ENCODE assay signal across 8 cellular contexts in genomic region chr4:98928505-98929340, GRCh38. TPM values are rescaled to one million over a fixed set of nuclear protein-coding genes. Genes with fewer than 3 reads are reported as not detected.
A peak's percentile ranks its signal among the peaks of the same experiment; 100 is the strongest.
DNase-seq lines count a peak whose midpoint lies in the region; ATAC-seq and TF ChIP-seq lines count a peak whose summit lies in the region.

EIF4E (minus strand) TSS chr4:98929133; CDS start chr4:98929112, 21 bp downstream.

- TF ChIP-seq POLR2A in suprapubic skin (IDR thresholded peaks at IDR 0.05): no peak

- CTCF ChIA-PET in SK-N-SH (lab: Yijun Ruan, JAX): interaction anchor here (0.6 to 3.4 kb wide), 11 partner anchors 10 to 777 kb away, joined by 3 to 17 read pairs (median 4); partner anchors contain the start of gene METAP1

- H3K27ac ChIP-seq in SK-N-SH (ENCODE audit: low read depth in 2 of 2, low read length in 1 of 2) (peak within 1 kb of the TSS; percentile 95 to 98), suprapubic skin (peak within 1 kb of the TSS; percentile 96)

- TF ChIP-seq EP300 in SK-N-SH (IDR thresholded peaks at IDR 0.05; ENCODE audit: borderline replicate concordance in 1 of 2, low read depth in 1 of 2, low read length in 1 of 2) (peak; percentile 5 to 7; a peak in 1 of 4 replicates), suprapubic skin (IDR thresholded peaks at IDR 0.05) (no peak)

- H3K4me3 ChIP-seq in GM08714 (ENCODE audit: low read length): peak within 1 kb of the TSS; percentile 85
- peak within 1 kb of the TSS; percentile 79 to 93 for H3K4me3 ChIP-seq in SK-N-SH (ENCODE audit: low read depth in 2 of 2, low read length in 1 of 2)
- H3K4me3 ChIP-seq in suprapubic skin: peak within 1 kb of the TSS; percentile 98

- TF ChIP-seq CTCF in SK-N-SH (IDR thresholded peaks at IDR 0.05) (peak; percentile 34), suprapubic skin (IDR thresholded peaks at IDR 0.05) (peak in 1 of 2 donors; percentile 15)

- H3K9me3 ChIP-seq in SK-N-SH (no peaks in the 10 kb centered on the region), suprapubic skin (no peaks in the 10 kb centered on the region)

- peaks cover 52% of the 10 kb centered on the region for H3K79me2 ChIP-seq in SK-N-SH (ENCODE audit: insufficient read depth)

- H3K4me1 ChIP-seq in SK-N-SH (ENCODE audit: control insufficient read depth in 1 of 2, insufficient read depth in 2 of 2, low read depth in 1 of 2, low read length in 1 of 2): peaks cover 0 to 7% of the 10 kb centered on the region in 2 experiments; a peak in 2 of 4 replicates
- H3K4me1 ChIP-seq in suprapubic skin: peaks cover 17% of the 10 kb centered on the region

- peak; percentile 75 for ATAC-seq in HG02571 (IDR thresholded peaks at IDR 0.05; ENCODE audit: unreplicated experiment)

- H3K36me3 ChIP-seq in SK-N-SH (replicated peaks in 1 of 2; ENCODE audit: control insufficient read depth in 1 of 2, insufficient read depth in 2 of 2, low read length in 1 of 2) (peaks cover 4 to 20% of the 10 kb centered on the region in 2 experiments), suprapubic skin (no peaks in the 10 kb centered on the region)

- peak within 1 kb of the TSS; percentile 85 for H3K9ac ChIP-seq in SK-N-SH

- TF ChIP-seq RAD21 in SK-N-SH (IDR thresholded peaks at IDR 0.05; ENCODE audit: low read length): no peak

- H3K27me3 ChIP-seq in SK-N-SH (ENCODE audit: insufficient read depth) (no peaks in the 10 kb centered on the region), suprapubic skin (no peaks in the 10 kb centered on the region)

- peak within 1 kb of the TSS; percentile 91 for H2AFZ ChIP-seq in SK-N-SH (ENCODE audit: low read depth)

- H3K4me2 ChIP-seq in SK-N-SH: peak within 1 kb of the TSS; percentile 84

- WGBS in SK-N-SH (ENCODE audit: low lambda C conversion rate): under 1% methylated on average over 29 of the region's 68 CpGs
- WGBS in suprapubic skin: 1% methylated on average over 41 of the region's 68 CpGs

- peaks cover 38% of the 10 kb centered on the region for H4K20me1 ChIP-seq in SK-N-SH (ENCODE audit: insufficient read depth)

- DNase-seq in NCI-H1048 (lab: John Stamatoyannopoulos, UW) (peak; percentile 96), SK-N-SH (peak; percentile 92), globus pallidus (ENCODE audit: low spot score) (peak; percentile 97), nucleus accumbens (lab: John Stamatoyannopoulos, UW) (peak; percentile 32 to 98 (median 93)), suprapubic skin (ENCODE audit: low spot score in 2 of 2) (peak; percentile 98)
- DNase-seq in activated naive CD4-positive, alpha-beta T cell treated with anti-CD3 and anti-CD28 coated beads, Interleukin-2, amount 50 U/mL, for 16 hours: peak; percentile 96

- peaks cover 39% of the 10 kb centered on the region for H3F3A ChIP-seq in SK-N-SH (replicated peaks; ENCODE audit: insufficient read depth)

- POLR2A ChIA-PET in SK-N-SH (lab: Yijun Ruan, JAX): interaction anchor here (0.5 to 2.3 kb wide), 7 partner anchors 37 to 461 kb away, joined by 3 to 12 read pairs (median 5); partner anchors contain the start of genes ADH5 and METAP1

- no peaks in the 10 kb centered on the region for H3K9me2 ChIP-seq in SK-N-SH

TF ChIP-seq in SK-N-SH, 30 proteins besides CTCF, POLR2A, EP300 and RAD21 (continues in another document):
- TF ChIP-seq NFIC (IDR thresholded peaks at IDR 0.05; ENCODE audit: borderline replicate concordance) (no peak), MXI1 (IDR thresholded peaks at IDR 0.05; ENCODE audit: low read depth, low read length) (peak; percentile 51; the same call in 1 of the 2 replicates), MAX (IDR thresholded peaks at IDR 0.05; ENCODE audit: low read depth) (no peak; the same call in none of the 2 replicates), FOXM1 (IDR thresholded peaks at IDR 0.05; ENCODE audit: low read depth) (no peak), GABPA (IDR thresholded peaks at IDR 0.05; ENCODE audit: low read depth) (peak; percentile 14; the same call in 1 of the 2 replicates), GATA2 (CRISPR knock-in tag; IDR thresholded peaks at IDR 0.05) (peak; percentile 53), RCOR1 (IDR thresholded peaks at IDR 0.05; ENCODE audit: low read length) (0 out of 2 replicates have a peak, but pooled peaks have one; percentile 4), SIN3A (IDR thresholded peaks at IDR 0.05; ENCODE audit: borderline replicate concordance, low read depth, low read length) (no peak), NRF1 (IDR thresholded peaks at IDR 0.05; ENCODE audit: low read depth, low read length) (peak; percentile 96), USF2 (IDR thresholded peaks at IDR 0.05; ENCODE audit: borderline replicate concordance, low read depth, low read length) (peak; percentile 93), RFX5 (IDR thresholded peaks at IDR 0.05; ENCODE audit: low read length) (no peak; the same call in 1 of the 2 replicates), USF1 (IDR thresholded peaks at IDR 0.05; ENCODE audit: borderline replicate concordance, low read depth) (peak; percentile 97), EZH2phosphoT487 (IDR thresholded peaks at IDR 0.05; ENCODE audit: borderline replicate concordance, low read depth) (no peak), ZBTB33 (IDR thresholded peaks at IDR 0.05; ENCODE audit: borderline replicate concordance, low read depth) (no peak), SMC3 (IDR thresholded peaks at IDR 0.05; ENCODE audit: low read depth, low read length) (no peak), FOXJ3 (CRISPR knock-in tag; IDR thresholded peaks at IDR 0.05) (no peak; the same call in 1 of the 2 replicates), POLR2AphosphoS5 (IDR thresholded peaks at IDR 0.05; ENCODE audit: low read depth, low read length) (peak; percentile 71), JUND (IDR thresholded peaks at IDR 0.05) (no peak), TCF12 (IDR thresholded peaks at IDR 0.05) (no peak), FOSL2 (IDR thresholded peaks at IDR 0.05; ENCODE audit: borderline replicate concordance, low read depth) (no peak), TAF1 (IDR thresholded peaks at IDR 0.05; ENCODE audit: borderline replicate concordance, low read depth, low read length) (peak; percentile 91), YY1 (IDR thresholded peaks at IDR 0.05; ENCODE audit: low read depth) (peak; percentile 93)

RNA-seq across cellular contexts. Expression of gene EIF4E, which starts in this region (rescaled TPM):
- 59.8 and 67.6 TPM in 2 replicates for polyA plus RNA-seq in SK-N-SH (2012; rRNA removed)
- 101 and 141 TPM in 2 replicates for polyA plus RNA-seq in SK-N-SH (2012; cell fraction: cytosol; rRNA removed)
- 19.5 and 38.9 TPM in 2 replicates for polyA plus RNA-seq in SK-N-SH (2012; cell fraction: nucleus; rRNA removed)
- total RNA-seq in suprapubic skin: 10 to 100 TPM; 42.5 to 68.7 (median 54.6) TPM

Comparison
In these comparisons a context has a peak if more than half of its experiments do, and no peak if none do; other contexts are left out.
1. Peak in every context shown above with its lines: DNase-seq, ATAC-seq, H3K4me3 ChIP-seq and H3K27ac ChIP-seq.